In the genomic region with DNA sequence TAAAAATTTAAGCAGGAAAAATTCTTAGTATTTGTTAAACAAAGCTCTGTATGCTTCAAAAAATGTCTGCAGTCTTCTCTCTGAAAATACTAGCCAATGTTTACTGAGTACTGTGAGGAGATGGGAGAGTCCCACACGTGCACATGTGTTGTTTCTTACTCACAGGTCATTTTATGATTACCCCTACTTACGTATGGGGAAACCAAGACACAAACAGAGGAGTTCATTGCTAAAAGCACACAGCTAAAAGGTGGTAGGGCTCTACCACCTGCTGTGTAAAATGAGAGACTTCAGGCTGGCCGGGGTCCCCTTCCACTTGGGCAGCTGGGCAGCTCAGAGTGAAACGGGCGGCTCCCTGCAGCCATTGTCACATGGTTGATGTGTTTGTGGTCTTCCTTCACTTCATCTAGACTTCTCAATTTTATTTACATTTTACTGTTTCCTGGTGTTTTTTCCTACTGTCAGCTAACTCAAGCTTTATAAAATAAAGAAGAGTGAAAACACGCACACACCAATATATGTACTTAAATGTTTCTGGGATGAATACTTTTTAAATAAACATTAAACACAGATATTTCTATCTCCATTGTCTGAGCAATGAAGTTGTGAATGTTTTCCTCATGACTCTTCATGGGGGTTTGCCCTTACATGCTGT, we compare ENCODE assay signal across 8 cellular contexts.
DNase-seq lines count a peak whose midpoint lies in the region; ATAC-seq, FAIRE-seq and TF ChIP-seq lines count a peak whose summit lies in the region.

No MANE protein-coding gene starts in this region.

- no peak overlapping the region for H2AFZ ChIP-seq in trophoblast cell (ENCODE audit: insufficient read depth, low read length, poor library complexity)

- POLR2A ChIA-PET in CD4-positive, alpha-beta memory T cell (lab: Charles Lee; ENCODE audit: partially characterized antibody) = interaction anchor here (1.0 to 15.4 kb wide), 15 partner anchors 9 to 239 kb away, joined by 3 to 150 read pairs (median 8); a partner anchor contains a TSS
- POLR2A ChIA-PET in Caco-2 (lab: Charles Lee) = no interaction called here

- peaks cover 37 to 44% of the 10 kb centered on the region in 2 donors for H3K36me3 Mint-ChIP-seq in CD4-positive, alpha-beta memory T cell
- no peaks in the 10 kb centered on the region for H3K36me3 Mint-ChIP-seq in Caco-2 (ENCODE audit: insufficient read depth, unreplicated experiment)

- no peak overlapping the region for H3K9ac ChIP-seq in trophoblast cell (ENCODE audit: low read length)

- no peak overlapping the region for H4K91ac ChIP-seq in trophoblast cell (ENCODE audit: low read depth, low read length)

- no peak overlapping the region for H3K4me2 ChIP-seq in trophoblast cell (ENCODE audit: low read length)

- TF ChIP-seq CTCF in bronchial epithelial cell (IDR thresholded peaks at IDR 0.05; ENCODE audit: insufficient read depth, low read length, severe bottlenecking) (no peak), Caco-2 (IDR thresholded peaks at IDR 0.05; ENCODE audit: insufficient read depth in 1 of 2, low read depth in 1 of 2, low read length in 1 of 2, severe bottlenecking in 1 of 2, unreplicated experiment in 1 of 2) (no peak)

- WGBS in trophoblast cell (ENCODE audit: extremely low coverage, insufficient coverage, insufficient read length) = no CpG with 5 or more reads among the region's 6 CpGs

- H3K4me1 Mint-ChIP-seq in CD4-positive, alpha-beta memory T cell = peaks cover 74 to 89% (median 81%) of the 10 kb centered on the region in 4 donors
- H3K4me1 Mint-ChIP-seq in Caco-2 (ENCODE audit: low read depth, unreplicated experiment) = peaks cover 10% of the 10 kb centered on the region

- peak overlapping the region in 1 of 2 donors; percentile 8 for H3K4me3 ChIP-seq in CD4-positive, alpha-beta memory T cell (ENCODE audit: low read length in 2 of 2)
- H3K4me3 ChIP-seq in bronchial epithelial cell (ENCODE audit: low read depth, low read length) = no peak overlapping the region
- H3K4me3 ChIP-seq in trophoblast cell (ENCODE audit: low read depth, low read length) = peak overlapping the region; percentile 10
- no peak overlapping the region for H3K4me3 ChIP-seq in Caco-2 (ENCODE audit: low read depth, low read length)

- no peaks in the 10 kb centered on the region for H3K79me1 ChIP-seq in trophoblast cell (ENCODE audit: low read length)

- no peak for ATAC-seq in GM21526 (IDR thresholded peaks at IDR 0.05; ENCODE audit: low FRiP score, unreplicated experiment)

- H3K18ac ChIP-seq in trophoblast cell (ENCODE audit: low read length) = no peak overlapping the region

- peaks cover 10% of the 10 kb centered on the region for H3K36me3 ChIP-seq in CD4-positive, alpha-beta memory T cell (ENCODE audit: insufficient read depth, low read length)
- H3K36me3 ChIP-seq in KOPT-K1 (ENCODE audit: insufficient read depth, low read length) = no peaks in the 10 kb centered on the region
- peaks cover 1% of the 10 kb centered on the region for H3K36me3 ChIP-seq in bronchial epithelial cell (ENCODE audit: control insufficient read depth, insufficient read depth, low read length)
- peaks cover 5 to 8% of the 10 kb centered on the region in 2 experiments for H3K36me3 ChIP-seq in trophoblast cell (ENCODE audit: control insufficient read depth in 1 of 2, insufficient read depth in 2 of 2, low read length in 2 of 2)
- no peaks in the 10 kb centered on the region; the same call in 1 of the 2 replicates for H3K36me3 ChIP-seq in Caco-2 (ENCODE audit: control insufficient read depth, insufficient read depth, low read length)

- intact Hi-C loops in CD4-positive, alpha-beta memory T cell (cut with micrococcal nuclease) = loop anchor here (10.0 kb wide), 1 partner anchor 237 kb away; a partner anchor contains a TSS
- intact Hi-C loops in Caco-2 (cut with micrococcal nuclease; ENCODE audit: unreplicated experiment) = no loop called here

- H4K8ac ChIP-seq in trophoblast cell (ENCODE audit: low read depth, low read length) = no peak overlapping the region

- H3K14ac ChIP-seq in trophoblast cell (ENCODE audit: low read length) = no peak overlapping the region

- no peak overlapping the region for H4K12ac ChIP-seq in trophoblast cell (ENCODE audit: low read depth, low read length)

- no peak overlapping the region for H2BK12ac ChIP-seq in trophoblast cell (ENCODE audit: low read length)

- H3K27ac ChIP-seq in CD4-positive, alpha-beta memory T cell (ENCODE audit: low read depth, low read length) = peak overlapping the region; percentile 77
- H3K27ac ChIP-seq in KOPT-K1 (ENCODE audit: low read depth, low read length, poor library complexity, severe bottlenecking) (peak overlapping the region; percentile 52), trophoblast cell (ENCODE audit: low read depth, low read length) (no peak overlapping the region)

- H3K27me3 Mint-ChIP-seq in CD4-positive, alpha-beta memory T cell = no peaks in the 10 kb centered on the region
- no peaks in the 10 kb centered on the region for H3K27me3 Mint-ChIP-seq in Caco-2 (ENCODE audit: insufficient read depth, unreplicated experiment)

- peaks cover 0 to 2% (median 0%) of the 10 kb centered on the region in 8 donors for H3K9me3 Mint-ChIP-seq in CD4-positive, alpha-beta memory T cell
- H3K9me3 Mint-ChIP-seq in Caco-2 (ENCODE audit: unreplicated experiment) = no peaks in the 10 kb centered on the region

- H3K4me3 Mint-ChIP-seq in CD4-positive, alpha-beta memory T cell = peak overlapping the region; percentile 21 to 92 (median 81)
- no peak overlapping the region for H3K4me3 Mint-ChIP-seq in Caco-2 (ENCODE audit: unreplicated experiment)

- H3K4ac ChIP-seq in trophoblast cell (ENCODE audit: low read depth, low read length) = no peak overlapping the region

- no peak overlapping the region for H2AK5ac ChIP-seq in trophoblast cell (ENCODE audit: low read length)

- no peak overlapping the region for H2BK120ac ChIP-seq in trophoblast cell (ENCODE audit: insufficient read depth, low read length, poor library complexity)

- peaks cover 95% of the 10 kb centered on the region for H3K4me1 ChIP-seq in CD4-positive, alpha-beta memory T cell (ENCODE audit: insufficient read depth, low read length)
- peaks cover 4% of the 10 kb centered on the region in 2 experiments for H3K4me1 ChIP-seq in trophoblast cell (ENCODE audit: control insufficient read depth in 1 of 2, insufficient read depth in 2 of 2, low read length in 2 of 2)
- H3K4me1 ChIP-seq in Caco-2 = peaks cover 5% of the 10 kb centered on the region; the same call in 1 of the 2 replicates

- no peak overlapping the region for H2BK5ac ChIP-seq in trophoblast cell (ENCODE audit: low read depth, low read length, poor library complexity)

- no peak for FAIRE-seq in bronchial epithelial cell (lab: Jason Lieb, UNC)

- no peaks in the 10 kb centered on the region for H3K79me2 ChIP-seq in trophoblast cell (ENCODE audit: control insufficient read depth, insufficient read depth, low read length, poor library complexity)

- CTCF ChIA-PET in CD4-positive, alpha-beta memory T cell (lab: Charles Lee; ENCODE audit: partially characterized antibody) = interaction anchor here (0.8 to 3.7 kb wide), 11 partner anchors 9 to 259 kb away, joined by 3 to 21 read pairs (median 4); no protein-coding TSS in a partner anchor
- CTCF ChIA-PET in Caco-2 (lab: Charles Lee) = no interaction called here

- DNase-seq in CD4-positive, alpha-beta memory T cell = no peak
- peak; percentile 88 for DNase-seq in bronchial epithelial cell (ENCODE audit: low read depth)
- no peak for DNase-seq in trophoblast cell
- no peak for DNase-seq in Caco-2
- DNase-seq in OCI-M1 (lab: John Stamatoyannopoulos, UW) = no peak
- DNase-seq in NCI-H2029 (lab: John Stamatoyannopoulos, UW) = no peak

- no peak overlapping the region for H3K23ac ChIP-seq in trophoblast cell (ENCODE audit: low read length)

- H3K27me3 ChIP-seq in CD4-positive, alpha-beta memory T cell (ENCODE audit: insufficient read depth, low read length) = no peaks in the 10 kb centered on the region
- H3K27me3 ChIP-seq in bronchial epithelial cell (ENCODE audit: control insufficient read depth, insufficient read depth, low read length) (no peaks in the 10 kb centered on the region), trophoblast cell (ENCODE audit: insufficient read depth, low read length) (no peaks in the 10 kb centered on the region), Caco-2 (replicated peaks; ENCODE audit: control insufficient read depth, insufficient read depth, low read length) (no peaks in the 10 kb centered on the region)

- H3K9me3 ChIP-seq in CD4-positive, alpha-beta memory T cell (ENCODE audit: control insufficient read depth in 1 of 2, low read length in 2 of 2) = no peaks in the 10 kb centered on the region
- no peaks in the 10 kb centered on the region for H3K9me3 ChIP-seq in KOPT-K1 (ENCODE audit: insufficient read depth, low read length, poor library complexity, severe bottlenecking)
- peaks cover 2% of the 10 kb centered on the region for H3K9me3 ChIP-seq in trophoblast cell (ENCODE audit: insufficient read depth, low read depth, low read length)
- no peaks in the 10 kb centered on the region for H3K9me3 ChIP-seq in Caco-2

- peak overlapping the region; percentile 97 to 100 (median 99) for H3K27ac Mint-ChIP-seq in CD4-positive, alpha-beta memory T cell
- H3K27ac Mint-ChIP-seq in Caco-2 (ENCODE audit: unreplicated experiment) = no peak overlapping the region

- BruUV-seq in Caco-2 (replicated peaks; lab: Mats Ljungman, UMichigan) = no TSS peak
